In genomic region chr3:168088106-168088722, GRCh38 we compare ENCODE assay signal across 1 cellular context.
TF ChIP-seq lines count a peak whose summit lies in the region.

No MANE protein-coding gene starts in this region.

TF ChIP-seq in WTC11, 78 proteins besides CTCF, POLR2A, EP300 and RAD21 (continued from another document):
- TF ChIP-seq FOXP4 (CRISPR knock-in tag; IDR thresholded peaks at IDR 0.05) (no peak), NR2C2 (CRISPR knock-in tag; IDR thresholded peaks at IDR 0.05) (no peak)
